8 cellular contexts compared by ENCODE assay signal in genomic region chr2:230793573-230794359, GRCh38.
A peak's percentile ranks its signal among the peaks of the same experiment; 100 is the strongest.
DNase-seq lines count a peak whose midpoint lies in the region; ATAC-seq and TF ChIP-seq lines count a peak whose summit lies in the region.

No MANE protein-coding gene starts in this region.

- ATAC-seq in mucosa of descending colon, result peak; percentile 90
- ATAC-seq in GM18519 (IDR thresholded peaks at IDR 0.05; ENCODE audit: low FRiP score, unreplicated experiment), result no peak

- H3K4me1 Mint-ChIP-seq in activated CD4-positive, alpha-beta T cell treated with anti-CD3 and anti-CD28 coated beads, Interleukin-2, amount 10 ng/mL, durations not matched to agents 7 days and 5 days, result peaks cover 53% of the 10 kb centered on the region

- CTCF ChIA-PET in activated CD4-positive, alpha-beta T cell treated with anti-CD3 and anti-CD28 coated beads, Interleukin-2, amount 10 ng/mL, durations not matched to agents 7 days and 5 days (lab: Charles Lee), result interaction anchor here (0.6 to 6.1 kb wide), 7 partner anchors 13 to 644 kb away, joined by 3 to 33 read pairs (median 4); no protein-coding TSS in a partner anchor

- H3K9me3 Mint-ChIP-seq in activated CD4-positive, alpha-beta T cell treated with anti-CD3 and anti-CD28 coated beads, Interleukin-2, amount 10 ng/mL, durations not matched to agents 7 days and 5 days, result peaks cover 26% of the 10 kb centered on the region

- intact Hi-C loops in mucosa of descending colon (cut with DNase I, micrococcal nuclease), result loop anchor here in 1 of 2 donors (10.0 kb wide), 1 partner anchor 79 kb away; the partner anchor contains the start of gene CAB39

- peaks cover 69% of the 10 kb centered on the region for H3K36me3 Mint-ChIP-seq in activated CD4-positive, alpha-beta T cell treated with anti-CD3 and anti-CD28 coated beads, Interleukin-2, amount 10 ng/mL, durations not matched to agents 7 days and 5 days (ENCODE audit: low read depth)

- H3K4me1 ChIP-seq in mucosa of descending colon (ENCODE audit: low read depth), result peaks cover 28% of the 10 kb centered on the region

- H3K9me3 ChIP-seq in mucosa of descending colon, result peaks cover 1% of the 10 kb centered on the region

- in situ Hi-C loops in GM13977 (cut with MboI; ENCODE audit: low pct_unique_long_range_greater_than_20kb, low sequenced_read_pairs, unreplicated experiment), result no loop called here

- H3K36me3 ChIP-seq in mucosa of descending colon (ENCODE audit: low read depth), result no peaks in the 10 kb centered on the region

- no peak overlapping the region for H3K4me3 ChIP-seq in mucosa of descending colon

- DNase-seq in GM13977 (ENCODE audit: low spot score) (peak; percentile 33), HPDE6-E6E7 (ENCODE audit: extremely low spot score) (peak; percentile 87), dedifferentiated amniotic fluid mesenchymal stem cell (ENCODE audit: extremely low spot score) (peak; percentile 99), mucosa of descending colon (peak in 2 of 3 donors; percentile 45 to 70), OCI-M2 (lab: John Stamatoyannopoulos, UW; ENCODE audit: unreplicated experiment) (no peak)
- peak; percentile 77 for DNase-seq in activated CD4-positive, alpha-beta T cell treated with anti-CD3 and anti-CD28 coated beads, Interleukin-2, amount 10 ng/mL, durations not matched to agents 7 days and 5 days
- peak; percentile 40 to 47 for DNase-seq in stimulated activated CD8-positive, alpha-beta memory T cell treated with anti-CD3 and anti-CD28 coated beads, Interleukin-4, amount 100 ng/mL, for 1 hour (ENCODE audit: low read depth in 2 of 2, low spot score in 1 of 2)

- H3K27ac Mint-ChIP-seq in activated CD4-positive, alpha-beta T cell treated with anti-CD3 and anti-CD28 coated beads, Interleukin-2, amount 10 ng/mL, durations not matched to agents 7 days and 5 days, result peak overlapping the region; percentile 90

- no peak for TF ChIP-seq CTCF in GM13977 (IDR thresholded peaks at IDR 0.05; ENCODE audit: extremely low read depth, insufficient read depth, missing control alignments)
- no peak for TF ChIP-seq CTCF in mucosa of descending colon (IDR thresholded peaks at IDR 0.05)

- H3K4me3 Mint-ChIP-seq in activated CD4-positive, alpha-beta T cell treated with anti-CD3 and anti-CD28 coated beads, Interleukin-2, amount 10 ng/mL, durations not matched to agents 7 days and 5 days, result peak overlapping the region; percentile 62

- POLR2A ChIA-PET in activated CD4-positive, alpha-beta T cell treated with anti-CD3 and anti-CD28 coated beads, Interleukin-2, amount 10 ng/mL, durations not matched to agents 7 days and 5 days (lab: Charles Lee), result interaction anchor here (0.6 to 0.9 kb wide), 3 partner anchors 132 to 134 kb away, joined by 3 read pairs; no protein-coding TSS in a partner anchor

- no peaks in the 10 kb centered on the region for H3K27me3 Mint-ChIP-seq in activated CD4-positive, alpha-beta T cell treated with anti-CD3 and anti-CD28 coated beads, Interleukin-2, amount 10 ng/mL, durations not matched to agents 7 days and 5 days
